Comparison of ENCODE assay signal across 11 cellular contexts in the genomic region with DNA sequence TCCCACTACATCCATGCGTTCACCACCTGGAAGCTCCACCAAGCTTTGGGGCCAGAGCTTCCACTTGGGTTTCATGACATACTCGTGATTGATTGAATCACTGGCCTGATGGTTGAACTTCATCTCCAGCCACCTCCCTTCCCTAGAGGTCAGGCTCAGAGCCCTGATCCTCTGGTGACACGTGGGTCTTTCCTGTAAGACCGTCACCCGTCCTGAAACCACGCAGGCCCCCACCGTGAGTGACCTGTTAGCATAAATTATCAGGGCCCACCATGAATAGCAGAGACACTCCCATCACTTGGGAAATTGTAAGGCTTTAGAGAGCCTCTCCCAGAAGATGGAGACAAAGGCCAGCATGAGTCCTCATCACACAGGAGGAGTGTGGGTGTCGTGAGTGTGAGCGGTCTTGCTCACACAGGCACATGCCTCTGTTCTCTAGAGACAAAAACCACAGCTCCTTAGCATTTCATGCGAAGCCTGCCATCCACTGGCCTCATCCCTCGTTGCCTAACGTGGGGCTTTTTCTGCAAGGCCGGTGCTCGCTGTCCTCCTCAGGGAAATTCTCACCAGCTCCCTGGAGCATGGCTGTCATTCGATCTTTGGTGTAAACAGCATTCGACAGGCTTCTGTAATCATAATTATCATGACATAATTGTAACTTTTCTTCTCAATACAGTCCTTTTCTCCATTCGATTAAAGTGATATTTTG.
DNase-seq lines count a peak whose midpoint lies in the region; ATAC-seq, FAIRE-seq and TF ChIP-seq lines count a peak whose summit lies in the region.
"Had no signal": no experiment of that assay in that cellular context is flagged by ENCODE, and none has a peak within 500 bp of the region (broad histone marks: within the 10 kb centered on the region; RNA-seq: fewer than 3 reads in every experiment).

No MANE protein-coding gene starts in this region.

- TF ChIP-seq RAD21 in liver (IDR thresholded peaks at IDR 0.05): peak; percentile 18 to 25

- intact Hi-C loops in left lung (cut with DNase I): no loop called here
- intact Hi-C loops in sigmoid colon (cut with DNase I): no loop called here
- intact Hi-C loops in colonic mucosa (cut with DNase I): no loop called here

- H3K9ac ChIP-seq in liver (ENCODE audit: low read depth in 1 of 2, low read length in 2 of 2) (no peak overlapping the region), colonic mucosa (ENCODE audit: low read depth in 2 of 2, low read length in 2 of 2) (no peak overlapping the region)

- WGBS in liver: 90% methylated on average over 17 of the region's 17 CpGs
- WGBS in sigmoid colon, 2 donors: 85 to 88% methylated on average over 17 of the region's 17 CpGs

- TF ChIP-seq POLR2A in GM12891 (IDR thresholded peaks at IDR 0.05; ENCODE audit: low read depth, low read length) (no peak), sigmoid colon (IDR thresholded peaks at IDR 0.05) (no peak)

- DNase-seq in GM12891 (ENCODE audit: insufficient read length, low spot score) (no peak), LHCN-M2 (ENCODE audit: low read depth) (peak; percentile 70), left lung (no peak), sigmoid colon (no peak), colonic mucosa (no peak), cerebellum (ENCODE audit: low spot score) (no peak)
- DNase-seq: foreskin fibroblast had no signal

- TF ChIP-seq CTCF in liver (IDR thresholded peaks at IDR 0.05; ENCODE audit: low read depth, low read length, missing input control): no peak
- TF ChIP-seq CTCF in left lung (IDR thresholded peaks at IDR 0.05): no peak
- no peak for TF ChIP-seq CTCF in sigmoid colon (IDR thresholded peaks at IDR 0.05)
- TF ChIP-seq CTCF in colonic mucosa (IDR thresholded peaks at IDR 0.05): no peak

- H3K27me3 ChIP-seq in liver (ENCODE audit: control insufficient read depth in 4 of 4, insufficient read depth in 4 of 4, low read length in 3 of 4): no peaks in the 10 kb centered on the region
- H3K27me3 ChIP-seq in left lung: no peaks in the 10 kb centered on the region
- no peaks in the 10 kb centered on the region for H3K27me3 ChIP-seq in sigmoid colon
- no peaks in the 10 kb centered on the region for H3K27me3 ChIP-seq in colonic mucosa

- no peak for TF ChIP-seq EP300 in sigmoid colon (IDR thresholded peaks at IDR 0.05)

- H3K4me3 ChIP-seq in liver (ENCODE audit: low read depth in 1 of 3, low read length in 3 of 3) (no peak overlapping the region), left lung (no peak overlapping the region), sigmoid colon (no peak overlapping the region), colonic mucosa (no peak overlapping the region)
- H3K4me3 ChIP-seq: prostate gland had no signal

- no peaks in the 10 kb centered on the region for H3K4me1 ChIP-seq in liver (ENCODE audit: control insufficient read depth in 4 of 4, insufficient read depth in 4 of 4, low read length in 3 of 4)
- peaks cover 0 to 11% of the 10 kb centered on the region in 2 donors for H3K4me1 ChIP-seq in left lung
- H3K4me1 ChIP-seq in sigmoid colon: no peaks in the 10 kb centered on the region
- H3K4me1 ChIP-seq in colonic mucosa: no peaks in the 10 kb centered on the region
- H3K4me1 ChIP-seq: prostate gland had no signal

- FAIRE-seq in GM12891 (lab: Jason Lieb, UNC): peak; percentile 94
- FAIRE-seq: urothelium cell line had no signal

- H3K27ac ChIP-seq in liver (ENCODE audit: low read depth in 1 of 2, low read length in 2 of 2) (no peak overlapping the region), left lung (no peak overlapping the region), sigmoid colon (no peak overlapping the region), colonic mucosa (no peak overlapping the region)
- H3K27ac ChIP-seq: prostate gland had no signal

- ATAC-seq in GM21367 (IDR thresholded peaks at IDR 0.05; ENCODE audit: unreplicated experiment): peak; percentile 31
- ATAC-seq in left lung: no peak

- H3K36me3 ChIP-seq in liver (ENCODE audit: control insufficient read depth in 4 of 4, insufficient read depth in 3 of 4, low read depth in 1 of 4, low read length in 3 of 4) (no peaks in the 10 kb centered on the region), left lung (no peaks in the 10 kb centered on the region), sigmoid colon (no peaks in the 10 kb centered on the region), colonic mucosa (no peaks in the 10 kb centered on the region)
- H3K36me3 ChIP-seq: prostate gland had no signal

- no peaks in the 10 kb centered on the region for H3K9me3 ChIP-seq in liver (ENCODE audit: control insufficient read depth in 4 of 4, low read length in 3 of 4)
- no peaks in the 10 kb centered on the region for H3K9me3 ChIP-seq in left lung
- no peaks in the 10 kb centered on the region for H3K9me3 ChIP-seq in sigmoid colon
- no peaks in the 10 kb centered on the region for H3K9me3 ChIP-seq in colonic mucosa
- H3K9me3 ChIP-seq: prostate gland had no signal

TF ChIP-seq in GM12891, 5 proteins besides CTCF, POLR2A, EP300 and RAD21:
- TF ChIP-seq TAF1 (IDR thresholded peaks at IDR 0.05; ENCODE audit: low read depth, low read length): no peak
- peak; percentile 90; the same call in 1 of the 2 replicates for TF ChIP-seq POU2F2 (IDR thresholded peaks at IDR 0.05; ENCODE audit: low read depth, low read length)
- peak; percentile 10 for TF ChIP-seq PAX5 (IDR thresholded peaks at IDR 0.05; ENCODE audit: insufficient read depth, low read length, severe bottlenecking)
- TF ChIP-seq SPI1 (IDR thresholded peaks at IDR 0.05; ENCODE audit: low read depth, low read length): 0 out of 2 replicates have a peak, but pooled peaks have one; percentile 5
- TF ChIP-seq POLR2AphosphoS5 (IDR thresholded peaks at IDR 0.05; ENCODE audit: low read depth, low read length): 0 out of 2 replicates have a peak, but pooled peaks have one; percentile 2

TF ChIP-seq in liver, 16 proteins besides CTCF, POLR2A, EP300 and RAD21:
- TF ChIP-seq EGR1 (IDR thresholded peaks at IDR 0.05; ENCODE audit: low read depth in 2 of 2): no peak
- no peak for TF ChIP-seq FOXA2 (IDR thresholded peaks at IDR 0.05)
- no peak for TF ChIP-seq HNF4A (conservative IDR thresholded peaks at IDR 0.05)
- TF ChIP-seq FOXA1 (IDR thresholded peaks at IDR 0.05): no peak
- TF ChIP-seq SP1 (IDR thresholded peaks at IDR 0.05): no peak
- TF ChIP-seq, protein P1, sequence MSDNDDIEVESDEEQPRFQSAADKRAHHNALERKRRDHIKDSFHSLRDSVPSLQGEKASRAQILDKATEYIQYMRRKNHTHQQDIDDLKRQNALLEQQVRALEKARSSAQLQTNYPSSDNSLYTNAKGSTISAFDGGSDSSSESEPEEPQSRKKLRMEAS (IDR thresholded peaks at IDR 0.05): no peak
- no peak for TF ChIP-seq NR2F2 (IDR thresholded peaks at IDR 0.05)
- TF ChIP-seq YY1 (IDR thresholded peaks at IDR 0.05): no peak
- TF ChIP-seq, protein P2, sequence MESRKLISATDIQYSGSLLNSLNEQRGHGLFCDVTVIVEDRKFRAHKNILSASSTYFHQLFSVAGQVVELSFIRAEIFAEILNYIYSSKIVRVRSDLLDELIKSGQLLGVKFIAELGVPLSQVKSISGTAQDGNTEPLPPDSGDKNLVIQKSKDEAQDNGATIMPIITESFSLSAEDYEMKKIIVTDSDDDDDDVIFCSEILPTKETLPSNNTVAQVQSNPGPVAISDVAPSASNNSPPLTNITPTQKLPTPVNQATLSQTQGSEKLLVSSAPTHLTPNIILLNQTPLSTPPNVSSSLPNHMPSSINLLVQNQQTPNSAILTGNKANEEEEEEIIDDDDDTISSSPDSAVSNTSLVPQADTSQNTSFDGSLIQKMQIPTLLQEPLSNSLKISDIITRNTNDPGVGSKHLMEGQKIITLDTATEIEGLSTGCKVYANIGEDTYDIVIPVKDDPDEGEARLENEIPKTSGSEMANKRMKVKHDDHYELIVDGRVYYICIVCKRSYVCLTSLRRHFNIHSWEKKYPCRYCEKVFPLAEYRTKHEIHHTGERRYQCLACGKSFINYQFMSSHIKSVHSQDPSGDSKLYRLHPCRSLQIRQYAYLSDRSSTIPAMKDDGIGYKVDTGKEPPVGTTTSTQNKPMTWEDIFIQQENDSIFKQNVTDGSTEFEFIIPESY (IDR thresholded peaks at IDR 0.05): no peak
- TF ChIP-seq, protein P3, sequence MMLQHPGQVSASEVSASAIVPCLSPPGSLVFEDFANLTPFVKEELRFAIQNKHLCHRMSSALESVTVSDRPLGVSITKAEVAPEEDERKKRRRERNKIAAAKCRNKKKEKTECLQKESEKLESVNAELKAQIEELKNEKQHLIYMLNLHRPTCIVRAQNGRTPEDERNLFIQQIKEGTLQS (IDR thresholded peaks at IDR 0.05): no peak
TF ChIP-seq in liver: peak in this region for 0.
